Comparison of ENCODE assay signal across 8 cellular contexts in the genomic region with DNA sequence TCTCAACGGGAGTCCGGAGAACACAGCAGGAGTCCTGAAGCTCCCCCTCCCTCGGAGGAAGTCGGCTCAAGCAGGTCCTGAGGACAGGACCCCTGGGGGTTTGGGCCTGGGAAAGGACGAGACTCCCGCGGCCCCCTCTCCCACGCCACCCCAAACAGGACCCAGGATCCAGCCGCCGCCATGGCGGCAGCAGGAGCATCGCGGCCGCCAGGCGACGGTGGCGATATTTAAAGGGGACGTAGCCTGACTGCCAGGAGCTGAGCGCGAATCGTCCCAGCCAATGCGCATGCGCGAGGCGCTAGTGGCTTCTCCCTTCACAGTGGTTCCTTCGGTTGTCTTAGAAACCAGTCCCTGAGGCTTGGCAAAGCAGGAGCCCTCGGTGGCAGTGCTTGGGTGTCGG.
A peak's percentile ranks its signal among the peaks of the same experiment; 100 is the strongest.
DNase-seq lines count a peak whose midpoint lies in the region; ATAC-seq and TF ChIP-seq lines count a peak whose summit lies in the region.
"Not testable (repeated sequence)": the region's sequence is repeated elsewhere in the genome, so short reads cannot be mapped to it uniquely, and the experiment has no call there.

No MANE protein-coding gene starts in this region.

- H3K27ac Mint-ChIP-seq in neural crest cell (ENCODE audit: unreplicated experiment): not testable (repeated sequence)

- H3K9me3 Mint-ChIP-seq in neural crest cell: not testable (repeated sequence)

- not testable (repeated sequence) for H3K27me3 ChIP-seq in HUES64 (ENCODE audit: insufficient read depth, low read length); body of pancreas; heart left ventricle

- H3K27me3 Mint-ChIP-seq in neural crest cell (ENCODE audit: low read depth): not testable (repeated sequence)

- 90% methylated on average over 28 of the region's 28 CpGs for WGBS in HUES64
- WGBS in body of pancreas, 2 donors: 32 to 65% methylated on average over 22 to 28 of the region's 28 CpGs
- WGBS in heart left ventricle, 4 donors: 45 to 78% (median 61%) methylated on average over 15 to 28 of the region's 28 CpGs

- H3K36me3 Mint-ChIP-seq in neural crest cell (ENCODE audit: low read depth): not testable (repeated sequence)

- not testable (repeated sequence) for TF ChIP-seq CTCF in body of pancreas (IDR thresholded peaks at IDR 0.05); heart left ventricle (IDR thresholded peaks at IDR 0.05); neural crest cell (conservative IDR thresholded peaks at IDR 0.05)

- not testable (repeated sequence) for H3K27ac ChIP-seq in HUES64 (ENCODE audit: low read depth, low read length)
- H3K27ac ChIP-seq in body of pancreas (peak overlapping the region in 2 of 4 donors; percentile 33 to 47), heart left ventricle (peak overlapping the region in 3 of 12 donors; percentile 38 to 68 (median 41))

- intact Hi-C loops in body of pancreas (cut with DNase I); heart left ventricle (cut with DNase I): not testable (repeated sequence)

- ATAC-seq in GM21390 (IDR thresholded peaks at IDR 0.05; ENCODE audit: unreplicated experiment) (peak; percentile 96), body of pancreas (peak; percentile 97), heart left ventricle (peak in 2 of 4 donors; percentile 72 to 80)

- H3K9me3 ChIP-seq in HUES64 (ENCODE audit: insufficient read depth, low read depth, low read length); body of pancreas; heart left ventricle: not testable (repeated sequence)

- not testable (repeated sequence) for H3K36me3 ChIP-seq in HUES64 (ENCODE audit: insufficient read depth, low read length); body of pancreas (replicated peaks in 1 of 2; ENCODE audit: insufficient read depth in 1 of 2, low read depth in 2 of 2); heart left ventricle

- not testable (repeated sequence) for TF ChIP-seq POLR2A in body of pancreas (IDR thresholded peaks at IDR 0.05); heart left ventricle (IDR thresholded peaks at IDR 0.05)

- not testable (repeated sequence) for H3K9ac ChIP-seq in HUES64 (ENCODE audit: low read depth, low read length)

- DNase-seq in AG20443 (ENCODE audit: low spot score): peak; percentile 39
- peak; percentile 81 for DNase-seq in activated CD4-positive, alpha-beta T cell treated with anti-CD3 and anti-CD28 coated beads for 48 hours
- DNase-seq in body of pancreas: peak; percentile 83 to 87 (median 84)
- peak; percentile 63 to 94 (median 83) for DNase-seq in heart left ventricle
- DNase-seq in neural crest cell (ENCODE audit: low read depth, low spot score): peak; percentile 56
- DNase-seq in stimulated activated CD8-positive, alpha-beta memory T cell treated with anti-CD3 and anti-CD28 coated beads, Interleukin-12 subunit alpha, Interleukin-12 subunit beta, amount 100 ng/mL, for 4 hours (ENCODE audit: low read depth): peak; percentile 53

- H3K4me1 Mint-ChIP-seq in neural crest cell: not testable (repeated sequence)

- peak overlapping the region; percentile 44 for H3K4me3 ChIP-seq in HUES64 (ENCODE audit: low read length)
- peak overlapping the region in 1 of 2 donors; percentile 8 for H3K4me3 ChIP-seq in body of pancreas
- H3K4me3 ChIP-seq in heart left ventricle: peak overlapping the region in 8 of 12 donors; percentile 17 to 51 (median 42)

- not testable (repeated sequence) for H3K4me3 Mint-ChIP-seq in neural crest cell

- H3K4me1 ChIP-seq in HUES64 (ENCODE audit: insufficient read depth, low read length); body of pancreas; heart left ventricle: not testable (repeated sequence)
